16 cellular contexts compared by ENCODE assay signal in genomic region chr3:27507515-27508266, GRCh38. TPM values are rescaled to one million over a fixed set of nuclear protein-coding genes. Genes with fewer than 3 reads are reported as not detected.
DNase-seq lines count a peak whose midpoint lies in the region; ATAC-seq, FAIRE-seq and TF ChIP-seq lines count a peak whose summit lies in the region.
"Had no signal": no experiment of that assay in that cellular context is flagged by ENCODE, and none has a peak within 500 bp of the region (broad histone marks: within the 10 kb centered on the region; RNA-seq: fewer than 3 reads in every experiment).

No MANE protein-coding gene starts in this region.

- peak overlapping the region; percentile 51 for H3K27ac Mint-ChIP-seq in HFFc6
- H3K27ac Mint-ChIP-seq: activated naive CD4-positive, alpha-beta T cell treated with anti-CD3 and anti-CD28 coated beads, Interleukin-2, amount 10 ng/mL, durations not matched to agents 7 days and 5 days; immature natural killer cell had no signal

- TF ChIP-seq CTCF in HFFc6 (IDR thresholded peaks at IDR 0.05): no peak
- no peak for TF ChIP-seq CTCF in epithelial cell of esophagus (IDR thresholded peaks at IDR 0.05; ENCODE audit: insufficient read depth, low read depth, low read length, missing control alignments)

- H3K9me3 Mint-ChIP-seq in HFFc6: peaks cover 11% of the 10 kb centered on the region; the same call in 1 of the 2 replicates
- H3K9me3 Mint-ChIP-seq: activated naive CD4-positive, alpha-beta T cell treated with anti-CD3 and anti-CD28 coated beads, Interleukin-2, amount 10 ng/mL, durations not matched to agents 7 days and 5 days; CD4-positive, alpha-beta memory T cell; immature natural killer cell had no signal

- no peaks in the 10 kb centered on the region for H3K4me1 ChIP-seq in small intestine (ENCODE audit: control insufficient read depth in 2 of 2, insufficient read depth in 1 of 2, low read depth in 1 of 2, low read length in 1 of 2)

- H3K4me3 Mint-ChIP-seq in HFFc6: no peak overlapping the region
- H3K4me3 Mint-ChIP-seq: activated naive CD4-positive, alpha-beta T cell treated with anti-CD3 and anti-CD28 coated beads, Interleukin-2, amount 10 ng/mL, durations not matched to agents 7 days and 5 days; CD4-positive, alpha-beta memory T cell; immature natural killer cell; naive thymus-derived CD4-positive, alpha-beta T cell had no signal

- no peak for FAIRE-seq in small intestine (lab: Jason Lieb, UNC)
- FAIRE-seq: colon, RCC 7860 had no signal

- H3K36me3 Mint-ChIP-seq in HFFc6 (ENCODE audit: low read depth): peaks cover 8% of the 10 kb centered on the region
- H3K36me3 Mint-ChIP-seq: activated naive CD4-positive, alpha-beta T cell treated with anti-CD3 and anti-CD28 coated beads, Interleukin-2, amount 10 ng/mL, durations not matched to agents 7 days and 5 days; CD4-positive, alpha-beta memory T cell; immature natural killer cell; naive thymus-derived CD4-positive, alpha-beta T cell had no signal

- ATAC-seq in activated CD4-positive, CD25-positive, alpha-beta regulatory T cell treated with anti-CD3 and anti-CD28 coated beads, Interleukin-2, amount 50 U/mL, for 24 hours: no peak
- ATAC-seq: naive thymus-derived CD4-positive, alpha-beta T cell; sciatic nerve had no signal

- no peaks in the 10 kb centered on the region for H3K27me3 ChIP-seq in small intestine (ENCODE audit: control insufficient read depth in 2 of 2, insufficient read depth in 2 of 2, low read length in 2 of 2)

- no peak overlapping the region for H3K27ac ChIP-seq in small intestine (ENCODE audit: low read depth in 1 of 2, low read length in 1 of 2)
- H3K27ac ChIP-seq: KMS-11 had no signal

- H3K4me3 ChIP-seq in epithelial cell of esophagus (ENCODE audit: low read length): no peak overlapping the region
- no peak overlapping the region for H3K4me3 ChIP-seq in small intestine (ENCODE audit: low read depth in 1 of 2, low read length in 2 of 2)

- no peaks in the 10 kb centered on the region for H3K9me3 ChIP-seq in small intestine (ENCODE audit: control insufficient read depth, low read depth)

- H3K27me3 Mint-ChIP-seq in HFFc6 (ENCODE audit: insufficient read depth): peaks cover 3% of the 10 kb centered on the region
- H3K27me3 Mint-ChIP-seq: CD4-positive, alpha-beta memory T cell; naive thymus-derived CD4-positive, alpha-beta T cell had no signal

- WGBS in small intestine, 3 donors: 41 to 58% (median 54%) methylated on average over 2 of the region's 2 CpGs

- H3K36me3 ChIP-seq in small intestine (ENCODE audit: control insufficient read depth in 2 of 2, insufficient read depth in 2 of 2, low read length in 2 of 2): no peaks in the 10 kb centered on the region

- no peak for DNase-seq in HFFc6
- DNase-seq in NCI-H345 treated with DMSO at 0.1 percent for 48 hours (lab: John Stamatoyannopoulos, UW; ENCODE audit: unreplicated experiment): peak; percentile 6
- peak; percentile 86 for DNase-seq in epithelial cell of esophagus (ENCODE audit: low read depth)
- DNase-seq in small intestine: peak; percentile 46
- DNase-seq in activated CD4-positive, alpha-beta T cell treated with anti-CD3 and anti-CD28 coated beads for 4 hours: no peak
- no peak for DNase-seq in NCI-H1694 treated with DMSO at 0.1 percent for 48 hours (lab: John Stamatoyannopoulos, UW)
- DNase-seq: activated naive CD4-positive, alpha-beta T cell treated with anti-CD3 and anti-CD28 coated beads, Interleukin-2, amount 10 ng/mL, durations not matched to agents 7 days and 5 days; CD4-positive, alpha-beta memory T cell; immature natural killer cell; naive thymus-derived CD4-positive, alpha-beta T cell; substantia nigra had no signal

- H3K4me1 Mint-ChIP-seq in HFFc6 (ENCODE audit: low read depth): peaks cover 53% of the 10 kb centered on the region
- H3K4me1 Mint-ChIP-seq: activated naive CD4-positive, alpha-beta T cell treated with anti-CD3 and anti-CD28 coated beads, Interleukin-2, amount 10 ng/mL, durations not matched to agents 7 days and 5 days; immature natural killer cell had no signal

RNA-seq across cellular contexts. Expression of gene SLC4A7, which starts 23.5 kb away (rescaled TPM):
- total RNA-seq in HFFc6 (2021; fragmentation: NEBNext Ultra II Directional; extraction: Animal tissue kit (Norgen Biotek cat#: 25700)): 10 to 100 TPM; 42.6 to 58.8 (median 51.7) TPM
- 10 to 100 TPM; 17.7 to 53.0 (median 39.2) TPM for polyA plus RNA-seq in small intestine

Comparison
In these comparisons a context has a peak if more than half of its experiments do, and no peak if none do; other contexts are left out.
1. DNase-seq: peak in NCI-H345 treated with DMSO at 0.1 percent for 48 hours (single experiment), epithelial cell of esophagus (single experiment) and small intestine (single experiment); none in HFFc6 (single experiment), activated CD4-positive, alpha-beta T cell treated with anti-CD3 and anti-CD28 coated beads for 4 hours (0 of 2) and NCI-H1694 treated with DMSO at 0.1 percent for 48 hours (single experiment).